ENCODE assay signal across 8 cellular contexts in genomic region chr9:95510610-95511231, GRCh38. TPM values are rescaled to one million over a fixed set of nuclear protein-coding genes. Genes with fewer than 3 reads are reported as not detected.
DNase-seq lines count a peak whose midpoint lies in the region; ATAC-seq and TF ChIP-seq lines count a peak whose summit lies in the region.

No MANE protein-coding gene starts in this region.

- H3K9me3 Mint-ChIP-seq in T-cell: no peaks in the 10 kb centered on the region

- TF ChIP-seq CTCF in GM12865 (IDR thresholded peaks at IDR 0.05; ENCODE audit: insufficient read depth, low read depth, low read length, missing control alignments) (no peak), heart right ventricle (IDR thresholded peaks at IDR 0.05) (no peak), upper lobe of right lung (IDR thresholded peaks at IDR 0.05) (no peak)

- peak; percentile 48 for ATAC-seq in HG02642 (IDR thresholded peaks at IDR 0.05; ENCODE audit: poor library complexity, unreplicated experiment)
- peak; percentile 63 to 72 (median 65) for ATAC-seq in T-cell (replicated peaks in 1 of 4)
- peak; percentile 73 to 90 (median 78) for ATAC-seq in heart right ventricle
- ATAC-seq in upper lobe of right lung: peak; percentile 89

- H3K27me3 ChIP-seq in heart right ventricle: peaks cover 0 to 87% (median 0%) of the 10 kb centered on the region in 7 donors
- H3K27me3 ChIP-seq in upper lobe of right lung: no peaks in the 10 kb centered on the region

- H3K4me1 ChIP-seq in heart right ventricle (peaks cover 4 to 38% (median 22%) of the 10 kb centered on the region in 9 donors), upper lobe of right lung (peaks cover 20% of the 10 kb centered on the region)

- 0 to 1% methylated on average over 40 to 78 of the region's 78 CpGs for WGBS in heart right ventricle, 2 donors

- peak overlapping the region; percentile 69 to 83 for H3K27ac Mint-ChIP-seq in T-cell

- CTCF ChIA-PET in T-cell (lab: Charles Lee): interaction anchor here in 1 of 2 donors (0.5 kb wide), 1 partner anchor 21 kb away, joined by 6 read pairs; no protein-coding TSS in a partner anchor

- H3K9me3 ChIP-seq in heart right ventricle (no peaks in the 10 kb centered on the region), upper lobe of right lung (no peaks in the 10 kb centered on the region)

- peak; percentile 89 for DNase-seq in GM12865 (ENCODE audit: low read depth)
- peak; percentile 93 for DNase-seq in NCI-H1417 treated with DMSO at 0.1 percent for 48 hours (lab: John Stamatoyannopoulos, UW)
- peak; percentile 55 to 85 (median 76) for DNase-seq in T-cell
- DNase-seq in amniotic stem cell (lab: John Stamatoyannopoulos, UW): peak; percentile 96
- DNase-seq in heart right ventricle: peak; percentile 88 to 90
- peak; percentile 90 for DNase-seq in pons (ENCODE audit: low spot score)
- peak; percentile 95 for DNase-seq in upper lobe of right lung

- H3K36me3 Mint-ChIP-seq in T-cell: no peaks in the 10 kb centered on the region

- peaks cover 8 to 14% of the 10 kb centered on the region in 2 donors for H3K27me3 Mint-ChIP-seq in T-cell

- peaks cover 34 to 51% (median 46%) of the 10 kb centered on the region in 3 donors for H3K4me1 Mint-ChIP-seq in T-cell

- intact Hi-C loops in heart right ventricle (cut with DNase I): loop anchor here in 9 of 10 donors (5.0 to 10.0 kb wide), 10 partner anchors 64 to 704 kb away; partner anchors contain the start of genes ERCC6L2 (in 3 of the 9) and FANCC (in 2 of the 9)
- intact Hi-C loops in upper lobe of right lung (cut with DNase I): loop anchor here (10.0 kb wide), 1 partner anchor 214 kb away; no protein-coding TSS in a partner anchor

- H3K36me3 ChIP-seq in heart right ventricle (no peaks in the 10 kb centered on the region), upper lobe of right lung (no peaks in the 10 kb centered on the region)

- peak overlapping the region; percentile 87 to 99 (median 90) for H3K4me3 Mint-ChIP-seq in T-cell

- POLR2A ChIA-PET in T-cell (lab: Charles Lee): no interaction called here

- peak overlapping the region; percentile 64 to 99 (median 92) for H3K27ac ChIP-seq in heart right ventricle
- H3K27ac ChIP-seq in upper lobe of right lung: peak overlapping the region; percentile 85

- peak overlapping the region; percentile 93 for H3K4me3 ChIP-seq in GM12865 (ENCODE audit: low read depth, low read length)
- H3K4me3 ChIP-seq in heart right ventricle: peak overlapping the region; percentile 69 to 97 (median 82)
- peak overlapping the region; percentile 89 for H3K4me3 ChIP-seq in upper lobe of right lung

RNA-seq across cellular contexts. Expression of gene PTCH1, which starts 6.0 kb away (rescaled TPM):
- total RNA-seq in T-cell: 10 to 100 TPM; 23.4 to 35.5 (median 29.2) TPM
- total RNA-seq in heart right ventricle: 1 to 10 TPM; 3.6 to 10.0 (median 7.8) TPM
- 1 to 10 TPM; 1.6 to 3.7 TPM for polyA plus RNA-seq in heart right ventricle
- 25.9 TPM for total RNA-seq in upper lobe of right lung

Comparison
In these comparisons a context has a peak if more than half of its experiments do, and no peak if none do; other contexts are left out.
1. Peak in every context shown above with its lines: DNase-seq, ATAC-seq, H3K4me3 ChIP-seq and H3K27ac ChIP-seq.